ENCODE assay signal across 15 cellular contexts in genomic region chr10:97165499-97165898, GRCh38. TPM values are rescaled to one million over a fixed set of nuclear protein-coding genes. Genes with fewer than 3 reads are reported as not detected.
A peak's percentile ranks its signal among the peaks of the same experiment; 100 is the strongest.
DNase-seq lines count a peak whose midpoint lies in the region; ATAC-seq and TF ChIP-seq lines count a peak whose summit lies in the region.
"Had no signal": no experiment of that assay in that cellular context is flagged by ENCODE, and none has a peak within 500 bp of the region (broad histone marks: within the 10 kb centered on the region; RNA-seq: fewer than 3 reads in every experiment).

No MANE protein-coding gene starts in this region.

- peaks cover 70% of the 10 kb centered on the region for H3K4me1 ChIP-seq in KMS-11 (ENCODE audit: low read depth, poor library complexity, severe bottlenecking)
- H3K4me1 ChIP-seq: A549, BE2C had no signal

- H3K27ac ChIP-seq in KMS-11, result peak overlapping the region; percentile 96
- H3K27ac ChIP-seq: A549 had no signal

- ATAC-seq in GM18519 (IDR thresholded peaks at IDR 0.05; ENCODE audit: low FRiP score, unreplicated experiment), result no peak
- ATAC-seq: A549; CD8-positive, alpha-beta T cell; HCT116 had no signal

- H3K27ac Mint-ChIP-seq in glutamatergic neuron (ENCODE audit: unreplicated experiment), result peak overlapping the region; percentile 81
- H3K27ac Mint-ChIP-seq in nephron progenitor cell, result peak overlapping the region; percentile 90
- H3K27ac Mint-ChIP-seq in progenitor cell of endocrine pancreas, result no peak overlapping the region
- H3K27ac Mint-ChIP-seq: CD14-positive monocyte; CD8-positive, alpha-beta T cell had no signal

- no peaks in the 10 kb centered on the region for H3K27me3 ChIP-seq in KMS-11 (ENCODE audit: insufficient read depth, low read depth)
- H3K27me3 ChIP-seq: BE2C had no signal

- no peak overlapping the region for H3K4me3 Mint-ChIP-seq in glutamatergic neuron (ENCODE audit: unreplicated experiment)
- H3K4me3 Mint-ChIP-seq in nephron progenitor cell, result no peak overlapping the region
- no peak overlapping the region for H3K4me3 Mint-ChIP-seq in progenitor cell of endocrine pancreas (ENCODE audit: low read depth)
- H3K4me3 Mint-ChIP-seq: CD14-positive monocyte; CD8-positive, alpha-beta T cell had no signal

- no peak overlapping the region for H3K9ac ChIP-seq in KMS-11

- H3K4me2 ChIP-seq in KMS-11, result no peak overlapping the region; the same call in 1 of the 2 replicates
- H3K4me2 ChIP-seq: A549 had no signal

- H4K20me1 ChIP-seq in KMS-11 (ENCODE audit: insufficient read depth), result no peaks in the 10 kb centered on the region

- H3K4me3 ChIP-seq in KMS-11 (IDR thresholded peaks at IDR 0.05; ENCODE audit: insufficient read depth, low read depth, low read length), result no peak overlapping the region
- H3K4me3 ChIP-seq: A549 had no signal

- H3K36me3 ChIP-seq in KMS-11 (ENCODE audit: insufficient read depth), result no peaks in the 10 kb centered on the region
- H3K36me3 ChIP-seq: BE2C had no signal

- no peak overlapping the region for H2AFZ ChIP-seq in KMS-11 (ENCODE audit: low read depth)

- DNase-seq in glutamatergic neuron, result no peak
- DNase-seq in nephron progenitor cell, result no peak
- DNase-seq in NCI-H524 (lab: John Stamatoyannopoulos, UW), result no peak
- no peak for DNase-seq in progenitor cell of endocrine pancreas (ENCODE audit: low spot score, unreplicated experiment)
- DNase-seq in NCI-H69 (lab: John Stamatoyannopoulos, UW), result no peak
- DNase-seq: BE2C; CD8-positive, alpha-beta T cell; COR-L47; GDM1; IMR-90 had no signal

- peaks cover 7% of the 10 kb centered on the region for H3K9me3 Mint-ChIP-seq in glutamatergic neuron (ENCODE audit: unreplicated experiment)
- no peaks in the 10 kb centered on the region for H3K9me3 Mint-ChIP-seq in nephron progenitor cell
- no peaks in the 10 kb centered on the region for H3K9me3 Mint-ChIP-seq in progenitor cell of endocrine pancreas (ENCODE audit: low read depth)
- H3K9me3 Mint-ChIP-seq: CD8-positive, alpha-beta T cell had no signal

- H3K27me3 Mint-ChIP-seq in glutamatergic neuron (ENCODE audit: unreplicated experiment) (peaks cover 4% of the 10 kb centered on the region), nephron progenitor cell (ENCODE audit: low read depth, poor library complexity) (no peaks in the 10 kb centered on the region), progenitor cell of endocrine pancreas (no peaks in the 10 kb centered on the region)

- TF ChIP-seq CTCF in KMS-11 (conservative IDR thresholded peaks at IDR 0.05; ENCODE audit: low read depth, low read length) (no peak), glutamatergic neuron (IDR thresholded peaks at IDR 0.05; ENCODE audit: partially characterized antibody, unreplicated experiment) (no peak), nephron progenitor cell (IDR thresholded peaks at IDR 0.05) (no peak), progenitor cell of endocrine pancreas (IDR thresholded peaks at IDR 0.05; ENCODE audit: unreplicated experiment) (no peak)

- no peaks in the 10 kb centered on the region for H3K79me2 ChIP-seq in KMS-11 (ENCODE audit: insufficient read depth, low read depth)

- H3K4me1 Mint-ChIP-seq in glutamatergic neuron (ENCODE audit: low read depth, unreplicated experiment) (peaks cover 38% of the 10 kb centered on the region), nephron progenitor cell (peaks cover 78% of the 10 kb centered on the region), progenitor cell of endocrine pancreas (ENCODE audit: low read depth) (no peaks in the 10 kb centered on the region)
- H3K4me1 Mint-ChIP-seq: CD14-positive monocyte had no signal

- no peaks in the 10 kb centered on the region for H3K36me3 Mint-ChIP-seq in glutamatergic neuron (ENCODE audit: unreplicated experiment)
- peaks cover 3% of the 10 kb centered on the region for H3K36me3 Mint-ChIP-seq in nephron progenitor cell (ENCODE audit: low read depth)
- no peaks in the 10 kb centered on the region for H3K36me3 Mint-ChIP-seq in progenitor cell of endocrine pancreas (ENCODE audit: insufficient read depth)
- H3K36me3 Mint-ChIP-seq: CD14-positive monocyte; CD8-positive, alpha-beta T cell had no signal

RNA-seq across cellular contexts. Expression of gene SLIT1, which starts 20.3 kb away (rescaled TPM):
- 11.3 TPM for total RNA-seq in glutamatergic neuron (ENCODE audit: unreplicated experiment)
- 23.8 and 25.5 TPM in 2 replicates for total RNA-seq in progenitor cell of endocrine pancreas
